Comparison of ENCODE assay signal across 8 cellular contexts in the genomic region with DNA sequence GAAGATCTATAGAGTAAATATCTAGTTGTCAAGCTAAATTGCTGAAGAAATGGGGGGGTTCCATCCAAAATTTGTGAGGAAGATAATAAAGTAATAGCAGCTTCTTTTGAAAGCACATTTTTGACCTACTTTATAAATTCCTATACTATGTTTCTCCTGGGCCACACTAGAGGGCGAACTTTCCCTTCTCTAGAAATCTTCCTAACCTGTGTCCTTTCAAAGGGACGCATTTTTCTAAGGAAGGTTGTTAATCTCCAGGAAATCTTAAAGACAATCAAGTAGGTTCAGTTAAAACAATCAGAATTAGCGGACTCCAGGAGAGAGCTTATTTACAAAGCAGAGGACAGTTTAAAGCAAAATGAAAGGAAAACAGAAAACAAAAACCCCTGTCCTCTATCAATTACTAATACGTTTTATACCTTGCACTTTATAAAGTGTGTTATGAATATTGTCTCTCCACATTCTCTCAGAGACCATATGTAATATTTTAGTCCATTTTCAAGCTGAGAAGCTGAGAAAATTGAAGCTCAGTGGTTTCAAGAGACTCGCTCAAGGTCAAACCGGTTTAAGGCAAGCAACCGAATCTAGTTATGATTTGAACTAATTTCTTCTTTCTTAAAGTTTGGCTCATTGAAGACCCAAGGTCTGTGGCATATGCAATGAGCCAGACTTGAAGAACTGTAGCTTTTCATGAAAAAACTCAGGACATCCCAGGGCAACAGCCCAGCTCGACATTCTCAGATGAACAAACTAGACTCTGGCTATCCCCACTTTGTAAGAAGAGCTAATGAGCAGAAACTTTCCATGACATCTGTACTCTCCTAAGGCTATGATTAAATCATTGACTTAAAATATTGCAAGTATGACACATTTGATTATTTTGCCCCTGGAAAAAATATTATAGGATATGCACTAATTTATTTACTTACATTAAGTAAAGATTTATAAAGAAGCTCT.
DNase-seq lines count a peak whose midpoint lies in the region; ATAC-seq and TF ChIP-seq lines count a peak whose summit lies in the region.

No MANE protein-coding gene starts in this region.

- in situ Hi-C loops in Panc1 (cut with HindIII; ENCODE audit: low pct_unique_long_range_greater_than_20kb, low sequenced_read_pairs) = no loop called here

- no peak overlapping the region for H3K27ac Mint-ChIP-seq in osteocyte (ENCODE audit: unreplicated experiment)
- no peak overlapping the region for H3K27ac Mint-ChIP-seq in natural killer cell treated with Interleukin-12 subunit alpha and Interleukin-12 subunit beta and Interleukin-15 and Interleukin-18, amount 100 ng/mL, for 72 hours

- DNase-seq in Daoy (ENCODE audit: low read depth) = peak; percentile 46
- DNase-seq in HuH-7 (ENCODE audit: low spot score) = peak; percentile 12
- peak; percentile 8 for DNase-seq in Panc1 (ENCODE audit: low read depth, low spot score)
- DNase-seq in esophagus muscularis mucosa (ENCODE audit: extremely low spot score) = no peak
- no peak for DNase-seq in osteocyte (ENCODE audit: extremely low spot score, unreplicated experiment)
- no peak for DNase-seq in effector CD4-positive, alpha-beta T cell
- no peak for DNase-seq in natural killer cell treated with Interleukin-12 subunit alpha and Interleukin-12 subunit beta and Interleukin-15 and Interleukin-18, amount 100 ng/mL, for 72 hours (ENCODE audit: low spot score)

- H3K27ac ChIP-seq in Panc1 (ENCODE audit: low read length) (no peak overlapping the region), esophagus muscularis mucosa (replicated peaks in 1 of 4) (no peak overlapping the region)

- no peak for TF ChIP-seq POLR2A in esophagus muscularis mucosa (IDR thresholded peaks at IDR 0.05; ENCODE audit: low read depth)

- BruUV-seq in Panc1 (replicated peaks; lab: Mats Ljungman, UMichigan) = no TSS peak

- H3K9me3 Mint-ChIP-seq in osteocyte (ENCODE audit: unreplicated experiment) = no peaks in the 10 kb centered on the region
- no peaks in the 10 kb centered on the region for H3K9me3 Mint-ChIP-seq in natural killer cell treated with Interleukin-12 subunit alpha and Interleukin-12 subunit beta and Interleukin-15 and Interleukin-18, amount 100 ng/mL, for 72 hours

- ATAC-seq in Panc1 (no peak), HG03432 (IDR thresholded peaks at IDR 0.05; ENCODE audit: unreplicated experiment) (no peak)
- ATAC-seq in natural killer cell treated with Interleukin-12 subunit alpha and Interleukin-12 subunit beta and Interleukin-15 and Interleukin-18, amount 100 ng/mL, for 72 hours = no peak

- peak; percentile 76; the same call in 1 of the 2 replicates for TF ChIP-seq CTCF in Panc1 (IDR thresholded peaks at IDR 0.05)
- peak in 2 of 3 experiments; percentile 51 to 60 for TF ChIP-seq CTCF in esophagus muscularis mucosa (IDR thresholded peaks at IDR 0.05)
- TF ChIP-seq CTCF in osteocyte (IDR thresholded peaks at IDR 0.05) = peak; percentile 67

- H3K4me1 Mint-ChIP-seq in osteocyte (ENCODE audit: unreplicated experiment) = peaks cover 2% of the 10 kb centered on the region
- H3K4me1 Mint-ChIP-seq in natural killer cell treated with Interleukin-12 subunit alpha and Interleukin-12 subunit beta and Interleukin-15 and Interleukin-18, amount 100 ng/mL, for 72 hours (ENCODE audit: low read depth in 2 of 2) = peaks cover 0 to 2% of the 10 kb centered on the region in 2 donors

- intact Hi-C loops in Panc1 (cut with micrococcal nuclease; ENCODE audit: unreplicated experiment) = no loop called here
- intact Hi-C loops in esophagus muscularis mucosa (cut with DNase I) = no loop called here

- H3K36me3 Mint-ChIP-seq in osteocyte (ENCODE audit: unreplicated experiment) = no peaks in the 10 kb centered on the region
- H3K36me3 Mint-ChIP-seq in natural killer cell treated with Interleukin-12 subunit alpha and Interleukin-12 subunit beta and Interleukin-15 and Interleukin-18, amount 100 ng/mL, for 72 hours = no peaks in the 10 kb centered on the region

- H3K4me1 ChIP-seq in Panc1 (ENCODE audit: control insufficient read depth, insufficient read depth, low read length) = no peaks in the 10 kb centered on the region
- no peaks in the 10 kb centered on the region for H3K4me1 ChIP-seq in esophagus muscularis mucosa

- no peak overlapping the region for H3K4me3 Mint-ChIP-seq in osteocyte (ENCODE audit: unreplicated experiment)
- H3K4me3 Mint-ChIP-seq in natural killer cell treated with Interleukin-12 subunit alpha and Interleukin-12 subunit beta and Interleukin-15 and Interleukin-18, amount 100 ng/mL, for 72 hours = no peak overlapping the region

- CTCF ChIA-PET in Panc1 (lab: Charles Lee) = interaction anchor here (0.6 to 1.0 kb wide), 3 partner anchors 13 to 537 kb away, joined by 3 to 4 read pairs (median 3); no protein-coding TSS in a partner anchor

- H3K27me3 ChIP-seq in Panc1 (ENCODE audit: control insufficient read depth, insufficient read depth, low read length) (peaks cover 4% of the 10 kb centered on the region; the same call in 1 of the 2 replicates), esophagus muscularis mucosa (no peaks in the 10 kb centered on the region)

- TF ChIP-seq EP300 in esophagus muscularis mucosa (IDR thresholded peaks at IDR 0.05) = no peak

- H3K4me3 ChIP-seq in Panc1 (ENCODE audit: low read depth in 2 of 2, low read length in 2 of 2) (no peak overlapping the region), esophagus muscularis mucosa (no peak overlapping the region)

- POLR2A ChIA-PET in Panc1 (lab: Charles Lee) = no interaction called here

- H3K36me3 ChIP-seq in Panc1 (ENCODE audit: control insufficient read depth, insufficient read depth, low read length) (no peaks in the 10 kb centered on the region), esophagus muscularis mucosa (no peaks in the 10 kb centered on the region)

- 39% methylated on average over 8 of the region's 8 CpGs for WGBS in esophagus muscularis mucosa

- H3K9me3 ChIP-seq in Panc1 (ENCODE audit: control insufficient read depth, insufficient read depth, low read depth, low read length) (no peaks in the 10 kb centered on the region), esophagus muscularis mucosa (no peaks in the 10 kb centered on the region)

- H3K27me3 Mint-ChIP-seq in osteocyte (ENCODE audit: unreplicated experiment) = peaks cover 4% of the 10 kb centered on the region
- H3K27me3 Mint-ChIP-seq in natural killer cell treated with Interleukin-12 subunit alpha and Interleukin-12 subunit beta and Interleukin-15 and Interleukin-18, amount 100 ng/mL, for 72 hours = peaks cover 3 to 6% of the 10 kb centered on the region in 2 donors

Comparison
In these comparisons a context has a peak if more than half of its experiments do, and no peak if none do; other contexts are left out.
1. DNase-seq: peak in Daoy (single experiment), HuH-7 (single experiment) and Panc1 (single experiment); none in esophagus muscularis mucosa (single experiment), osteocyte (single experiment), effector CD4-positive, alpha-beta T cell (single experiment) and natural killer cell treated with Interleukin-12 subunit alpha and Interleukin-12 subunit beta and Interleukin-15 and Interleukin-18, amount 100 ng/mL, for 72 hours (single experiment).
2. Peak in every context shown above with its lines, with median percentiles within 50 percentile points of each other: CTCF ChIP-seq.